Comparison of ENCODE assay signal across 8 cellular contexts in the genomic region with DNA sequence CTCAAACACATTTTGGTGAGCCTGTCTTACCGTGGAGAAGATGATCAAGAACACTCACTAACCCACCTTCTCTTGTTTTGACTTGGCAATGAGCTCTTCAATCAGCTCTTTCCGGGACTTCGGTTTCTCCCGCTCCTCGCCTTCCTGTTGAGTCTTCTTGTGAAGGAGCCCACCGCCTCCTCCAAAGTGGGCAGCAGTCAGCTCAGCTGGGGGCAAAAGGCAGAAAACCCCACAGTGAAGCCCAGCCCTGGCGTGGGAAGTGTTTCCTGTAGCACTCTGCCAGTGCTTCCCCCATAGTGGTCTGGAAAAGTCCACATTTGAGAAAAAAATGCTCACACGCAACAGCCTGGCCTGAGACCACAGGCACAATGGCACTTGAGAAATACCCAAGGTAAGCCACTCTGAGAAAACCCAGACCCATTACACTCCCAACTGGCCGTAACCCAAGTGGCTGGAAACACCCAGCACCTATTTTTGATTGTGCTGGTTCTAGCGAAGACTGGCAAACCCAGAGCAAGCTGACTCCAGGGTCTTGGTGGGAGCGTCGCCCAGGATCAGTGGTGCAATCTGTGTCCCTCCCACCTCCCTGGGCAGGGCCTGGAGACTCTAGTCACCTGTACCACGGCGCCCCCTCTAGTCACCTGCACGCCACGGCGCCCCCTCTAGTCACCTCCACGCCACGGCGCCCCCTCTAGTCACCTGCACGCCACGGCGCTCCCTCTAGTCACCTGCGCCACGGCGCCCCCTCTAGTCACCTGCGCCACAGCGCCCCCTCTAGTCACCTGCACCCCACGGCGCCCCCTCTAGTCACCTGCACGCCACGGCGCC.
A peak's percentile ranks its signal among the peaks of the same experiment; 100 is the strongest.
DNase-seq lines count a peak whose midpoint lies in the region; ATAC-seq and TF ChIP-seq lines count a peak whose summit lies in the region.

No MANE protein-coding gene starts in this region.

- no peak for ATAC-seq in HG03521 (IDR thresholded peaks at IDR 0.05; ENCODE audit: unreplicated experiment)

- TF ChIP-seq CTCF in GM12873 (IDR thresholded peaks at IDR 0.05; ENCODE audit: insufficient read depth, low read depth, low read length, missing control alignments): peak; percentile 48
- TF ChIP-seq CTCF in HFF-Myc (IDR thresholded peaks at IDR 0.05; ENCODE audit: low read depth, low read length, missing control alignments): peak; percentile 15

- DNase-seq in HFF-Myc (ENCODE audit: extremely low read depth, low read depth) (no peak), left kidney (ENCODE audit: low read depth, low spot score) (peak; percentile 31), NCI-H2171 (lab: John Stamatoyannopoulos, UW) (no peak), hypothalamus (lab: John Stamatoyannopoulos, UW) (no peak), inferior parietal cortex (ENCODE audit: extremely low spot score) (no peak)
- DNase-seq in activated CD4-positive, alpha-beta T cell treated with anti-CD3 and anti-CD28 coated beads for 48 hours: peak; percentile 88

- no peak overlapping the region for H3K4me3 ChIP-seq in HFF-Myc (replicated peaks; ENCODE audit: low read depth, low read length)

Comparison
In these comparisons a context has a peak if more than half of its experiments do, and no peak if none do; other contexts are left out.
1. DNase-seq: peak in activated CD4-positive, alpha-beta T cell treated with anti-CD3 and anti-CD28 coated beads for 48 hours (single experiment) and left kidney (single experiment); none in HFF-Myc (single experiment), NCI-H2171 (single experiment), hypothalamus (0 of 51) and inferior parietal cortex (single experiment).